ENCODE assay signal across 28 cellular contexts in genomic region chr9:81250041-81250440, GRCh38.
"Had no signal": no experiment of that assay in that cellular context is flagged by ENCODE, and none has a peak within 500 bp of the region (broad histone marks: within the 10 kb centered on the region; RNA-seq: fewer than 3 reads in every experiment).

No MANE protein-coding gene starts in this region.

- H3K4me3 ChIP-seq: stomach, suprapubic skin, testis, thoracic aorta, thyroid gland, tibial artery, tibial nerve, transverse colon, upper lobe of left lung, upper lobe of right lung, uterus, vagina had no signal

- H3K4me3 Mint-ChIP-seq: stimulated activated effector memory CD8-positive, alpha-beta T cell treated with anti-CD3 and anti-CD28 coated beads, Interleukin-12 subunit alpha, Interleukin-12 subunit beta, amount 100 ng/mL, for 72 hours; stimulated activated memory B cell treated with anti-CD40 and anti-IgM and Interleukin-4, amounts not matched to agents 10 μg/mL and 1 μg/mL and 100 μg/mL, for 72 hours; stimulated activated naive B cell treated with anti-CD40 and anti-IgM and Interleukin-4, amounts not matched to agents 10 μg/mL and 1 μg/mL and 100 μg/mL, for 72 hours; stimulated activated naive CD8-positive, alpha-beta T cell treated with anti-CD3 and anti-CD28 coated beads, Interleukin-15, amount 100 ng/mL, for 72 hours; stimulated activated naive CD8-positive, alpha-beta T cell treated with anti-CD3 and anti-CD28 coated beads, Interleukin-15, Interleukin-2, amounts not matched to agents 100 ng/mL and 50 ng/mL, for 24 hours; type B pancreatic cell had no signal

- H3K4me1 Mint-ChIP-seq: stimulated activated effector memory CD8-positive, alpha-beta T cell treated with anti-CD3 and anti-CD28 coated beads, Interleukin-12 subunit alpha, Interleukin-12 subunit beta, amount 100 ng/mL, for 72 hours; stimulated activated memory B cell treated with anti-CD40 and anti-IgM and Interleukin-4, amounts not matched to agents 10 μg/mL and 1 μg/mL and 100 μg/mL, for 72 hours; stimulated activated naive B cell treated with anti-CD40 and anti-IgM and Interleukin-4, amounts not matched to agents 10 μg/mL and 1 μg/mL and 100 μg/mL, for 72 hours; stimulated activated naive CD8-positive, alpha-beta T cell treated with anti-CD3 and anti-CD28 coated beads, Interleukin-15, amount 100 ng/mL, for 72 hours had no signal

- H3K27ac ChIP-seq: stomach, suprapubic skin, testis, thoracic aorta, thyroid gland, tibial artery, tibial nerve, transverse colon, upper lobe of left lung, upper lobe of right lung, uterus, vagina had no signal

- H3K9me3 Mint-ChIP-seq: stimulated activated memory B cell treated with anti-CD40 and anti-IgM and Interleukin-4, amounts not matched to agents 10 μg/mL and 1 μg/mL and 100 μg/mL, for 72 hours; stimulated activated naive CD8-positive, alpha-beta T cell treated with anti-CD3 and anti-CD28 coated beads, Interleukin-15, amount 100 ng/mL, for 72 hours; stimulated activated naive CD8-positive, alpha-beta T cell treated with anti-CD3 and anti-CD28 coated beads, Interleukin-15, Interleukin-2, amounts not matched to agents 100 ng/mL and 50 ng/mL, for 24 hours had no signal

- FAIRE-seq: urothelium cell line had no signal

- H3K27me3 Mint-ChIP-seq: stimulated activated memory B cell treated with anti-CD40 and anti-IgM and Interleukin-4, amounts not matched to agents 10 μg/mL and 1 μg/mL and 100 μg/mL, for 72 hours; stimulated activated naive B cell treated with anti-CD40 and anti-IgM and Interleukin-4, amounts not matched to agents 10 μg/mL and 1 μg/mL and 100 μg/mL, for 72 hours; stimulated activated naive CD8-positive, alpha-beta T cell treated with anti-CD3 and anti-CD28 coated beads, Interleukin-15, amount 100 ng/mL, for 72 hours; stimulated activated naive CD8-positive, alpha-beta T cell treated with anti-CD3 and anti-CD28 coated beads, Interleukin-15, Interleukin-2, amounts not matched to agents 100 ng/mL and 50 ng/mL, for 24 hours; type B pancreatic cell had no signal

- H3K4me1 ChIP-seq: stomach, suprapubic skin, testis, thyroid gland, tibial artery, tibial nerve, transverse colon, upper lobe of left lung, upper lobe of right lung, uterus, vagina had no signal

- H3K36me3 ChIP-seq: stomach, suprapubic skin, thoracic aorta, thyroid gland, tibial artery, tibial nerve, transverse colon, upper lobe of left lung, upper lobe of right lung, uterus, vagina had no signal

- H3K9me3 ChIP-seq: testis, thoracic aorta, thyroid gland, transverse colon, upper lobe of left lung, upper lobe of right lung, uterus, vagina had no signal

- DNase-seq: stimulated activated CD4-positive, alpha-beta T cell treated with anti-CD3 and anti-CD28 coated beads, Interleukin-2, amount 100 ng/mL, for 48 hours; stimulated activated CD4-positive, alpha-beta T cell treated with anti-CD3 and anti-CD28 coated beads, Interleukin-4, amount 100 ng/mL, for 1 hour; stimulated activated CD4-positive, alpha-beta T cell treated with anti-CD3 and anti-CD28 coated beads, Interleukin-4, amount 100 ng/mL, for 24 hours; stimulated activated CD4-positive, alpha-beta T cell treated with anti-CD3 and anti-CD28 coated beads, Interleukin-4, amount 100 ng/mL, for 4 hours; stimulated activated CD8-positive, alpha-beta memory T cell treated with anti-CD3 and anti-CD28 coated beads, Interleukin-4, amount 100 ng/mL, for 48 hours; stimulated activated naive B cell treated with anti-CD40 and anti-IgM and Interleukin-4, amounts not matched to agents 10 μg/mL and 1 μg/mL and 100 μg/mL, for 72 hours; stimulated activated naive CD4-positive, alpha-beta T cell; stimulated activated naive CD4-positive, alpha-beta T cell treated with Interleukin-2 at 50 U/mL for 16 hours; stimulated activated naive CD8-positive, alpha-beta T cell treated with anti-CD3 and anti-CD28 coated beads, Interleukin-15, amount 100 ng/mL, for 72 hours; stimulated activated naive CD8-positive, alpha-beta T cell treated with anti-CD3 and anti-CD28 coated beads, Interleukin-15, Interleukin-2, amounts not matched to agents 100 U/mL and 50 U/mL, for 24 hours; stomach; substantia nigra; testis; thyroid gland; tibial artery; transverse colon; upper lobe of left lung; upper lobe of right lung; uterus had no signal

- H3K27me3 ChIP-seq: stomach, suprapubic skin, testis, thyroid gland, tibial artery, tibial nerve, transverse colon, upper lobe of left lung, upper lobe of right lung, uterus, vagina had no signal

- H3K27ac Mint-ChIP-seq: stimulated activated effector memory CD8-positive, alpha-beta T cell treated with anti-CD3 and anti-CD28 coated beads, Interleukin-12 subunit alpha, Interleukin-12 subunit beta, amount 100 ng/mL, for 72 hours; stimulated activated memory B cell treated with anti-CD40 and anti-IgM and Interleukin-4, amounts not matched to agents 10 μg/mL and 1 μg/mL and 100 μg/mL, for 72 hours; stimulated activated naive B cell treated with anti-CD40 and anti-IgM and Interleukin-4, amounts not matched to agents 10 μg/mL and 1 μg/mL and 100 μg/mL, for 72 hours; stimulated activated naive CD8-positive, alpha-beta T cell treated with anti-CD3 and anti-CD28 coated beads, Interleukin-15, Interleukin-2, amounts not matched to agents 100 ng/mL and 50 ng/mL, for 24 hours; type B pancreatic cell had no signal

- H3K36me3 Mint-ChIP-seq: stimulated activated effector memory CD8-positive, alpha-beta T cell treated with anti-CD3 and anti-CD28 coated beads, Interleukin-12 subunit alpha, Interleukin-12 subunit beta, amount 100 ng/mL, for 72 hours; stimulated activated memory B cell treated with anti-CD40 and anti-IgM and Interleukin-4, amounts not matched to agents 10 μg/mL and 1 μg/mL and 100 μg/mL, for 72 hours; stimulated activated naive B cell treated with anti-CD40 and anti-IgM and Interleukin-4, amounts not matched to agents 10 μg/mL and 1 μg/mL and 100 μg/mL, for 72 hours; type B pancreatic cell had no signal

- ATAC-seq: stimulated activated effector memory CD8-positive, alpha-beta T cell treated with anti-CD3 and anti-CD28 coated beads, Interleukin-12 subunit alpha, Interleukin-12 subunit beta, amount 100 ng/mL, for 72 hours; stimulated activated memory B cell treated with anti-CD40 and anti-IgM and Interleukin-4, amounts not matched to agents 10 μg/mL and 1 μg/mL and 100 μg/mL, for 72 hours; stimulated activated naive B cell treated with anti-CD40 and anti-IgM and Interleukin-4, amounts not matched to agents 10 μg/mL and 1 μg/mL and 100 μg/mL, for 72 hours; stimulated activated naive CD8-positive, alpha-beta T cell treated with anti-CD3 and anti-CD28 coated beads, Interleukin-15, amount 100 ng/mL, for 72 hours; stimulated activated naive CD8-positive, alpha-beta T cell treated with anti-CD3 and anti-CD28 coated beads, Interleukin-15, Interleukin-2, amounts not matched to agents 100 U/mL and 50 U/mL, for 24 hours; upper lobe of right lung had no signal
